ENCODE assay signal across 8 cellular contexts in the genomic region with DNA sequence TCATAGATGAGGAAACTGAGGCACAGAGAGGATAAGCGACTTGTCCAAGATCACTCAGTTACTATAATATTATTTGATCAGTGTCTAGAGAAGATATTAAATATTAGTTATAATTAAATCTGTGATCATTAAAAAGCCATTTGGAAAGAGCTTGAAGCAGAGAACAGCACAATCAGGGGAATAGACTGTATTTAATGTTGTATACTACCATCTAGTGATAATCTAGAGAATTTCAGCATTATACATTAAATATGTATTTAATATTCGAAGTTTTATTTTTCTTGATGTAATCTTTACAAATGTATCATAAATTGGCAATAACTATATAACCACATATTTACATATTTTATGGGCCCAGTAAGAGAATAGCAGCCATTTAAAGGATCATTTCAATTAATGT. TPM values are rescaled to one million over a fixed set of nuclear protein-coding genes. Genes with fewer than 3 reads are reported as not detected.
A peak's percentile ranks its signal among the peaks of the same experiment; 100 is the strongest.
DNase-seq lines count a peak whose midpoint lies in the region; ATAC-seq and TF ChIP-seq lines count a peak whose summit lies in the region.

No MANE protein-coding gene starts in this region.

- H3K36me3 ChIP-seq in PC-9 (ENCODE audit: low read depth): no peaks in the 10 kb centered on the region

- no peak overlapping the region for H3K4me2 ChIP-seq in PC-9

- H3K9me2 ChIP-seq in PC-9 (ENCODE audit: insufficient read depth): no peaks in the 10 kb centered on the region

- no peak overlapping the region for H3K27ac ChIP-seq in PC-9

- peak; percentile 59 for ATAC-seq in HG02852 (IDR thresholded peaks at IDR 0.05; ENCODE audit: unreplicated experiment)

- no peaks in the 10 kb centered on the region for H3K4me1 ChIP-seq in PC-9 (replicated peaks; ENCODE audit: insufficient read depth)

- TF ChIP-seq CTCF in PC-9 (conservative IDR thresholded peaks at IDR 0.05) (peak; percentile 77), fibroblast of villous mesenchyme (IDR thresholded peaks at IDR 0.05; ENCODE audit: insufficient read depth, low read depth, low read length) (peak; percentile 26)

- H3F3A ChIP-seq in PC-9 (ENCODE audit: insufficient read depth, low read depth): no peaks in the 10 kb centered on the region

- H3K4me3 ChIP-seq in PC-9 (no peak overlapping the region), fibroblast of villous mesenchyme (ENCODE audit: low read depth, low read length) (no peak overlapping the region)

- CTCF ChIA-PET in PC-9 (lab: Charles Lee): interaction anchor here (0.6 to 1.9 kb wide), 6 partner anchors 12 to 395 kb away, joined by 3 to 9 read pairs (median 7); no protein-coding TSS in a partner anchor

- DNase-seq in GM03348 (ENCODE audit: low spot score) (peak; percentile 46), PC-9 (peak in 1 of 2 experiments; percentile 40), fibroblast of villous mesenchyme (ENCODE audit: low read depth) (peak; percentile 34), amniotic stem cell (lab: John Stamatoyannopoulos, UW) (no peak), A172 (ENCODE audit: low spot score) (no peak), T1000 (lab: John Stamatoyannopoulos, UW) (no peak)
- DNase-seq in stimulated activated CD4-positive, alpha-beta T cell treated with anti-CD3 and anti-CD28 coated beads, Interleukin-4, amount 100 ng/mL, for 4 hours: no peak

- no peaks in the 10 kb centered on the region for H4K20me1 ChIP-seq in PC-9 (ENCODE audit: insufficient read depth)

- H3K27me3 ChIP-seq in PC-9 (ENCODE audit: insufficient read depth, low read depth): no peaks in the 10 kb centered on the region

- POLR2A ChIA-PET in PC-9 (lab: Charles Lee; ENCODE audit: unreplicated experiment): no interaction called here

- no TSS peak for BruUV-seq in PC-9 (replicated peaks; lab: Mats Ljungman, UMichigan)

- no peaks in the 10 kb centered on the region for H3K9me3 ChIP-seq in PC-9 (ENCODE audit: insufficient read depth, low read depth)

- H2AFZ ChIP-seq in PC-9: no peak overlapping the region

- no peaks in the 10 kb centered on the region for H3K79me2 ChIP-seq in PC-9 (ENCODE audit: low read depth)

- intact Hi-C loops in PC-9 (cut with micrococcal nuclease; ENCODE audit: unreplicated experiment): loop anchor here (1.0 to 2.0 kb wide), 2 partner anchors 74 to 236 kb away; no protein-coding TSS in a partner anchor

RNA-seq across cellular contexts. Expression of a gene that starts 37.7 kb away (rescaled TPM):
- total RNA-seq in PC-9 (2021): not detected in 2 replicates
- total RNA-seq in fibroblast of villous mesenchyme: not detected in 2 replicates
- total RNA-seq in A172 (2014; rRNA removed; shearing (Covaris generic)): 0.21 and 0.24 TPM in 2 replicates

Comparison
In these comparisons a context has a peak if more than half of its experiments do, and no peak if none do; other contexts are left out.
1. DNase-seq: peak in GM03348 (single experiment) and fibroblast of villous mesenchyme (single experiment); none in stimulated activated CD4-positive, alpha-beta T cell treated with anti-CD3 and anti-CD28 coated beads, Interleukin-4, amount 100 ng/mL, for 4 hours (0 of 2), amniotic stem cell (single experiment), A172 (single experiment) and T1000 (single experiment).